ENCODE assay signal across 33 cellular contexts in the genomic region with DNA sequence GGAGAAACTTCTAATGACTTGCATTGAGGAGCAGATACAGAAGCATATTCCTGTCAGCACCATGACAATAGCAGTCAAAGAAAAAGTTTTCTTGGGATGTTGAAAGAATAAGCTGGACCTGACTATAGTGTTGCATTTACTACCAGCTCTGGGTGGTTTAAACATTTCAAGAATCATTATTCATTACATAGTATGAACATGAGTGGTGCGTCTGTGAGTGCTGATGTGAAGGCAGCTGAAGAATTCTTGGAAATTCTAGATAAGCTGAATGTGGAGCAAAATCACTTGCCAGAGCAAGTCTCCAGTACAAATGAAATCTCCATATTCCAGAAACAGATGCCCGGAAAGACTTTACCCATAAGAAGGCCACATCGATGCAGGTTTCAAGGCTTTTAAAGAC. TPM values are rescaled to one million over a fixed set of nuclear protein-coding genes. Genes with fewer than 3 reads are reported as not detected.
"Had no signal": no experiment of that assay in that cellular context is flagged by ENCODE, and none has a peak within 500 bp of the region (broad histone marks: within the 10 kb centered on the region; RNA-seq: fewer than 3 reads in every experiment).

No MANE protein-coding gene starts in this region.

- H3K36me3 ChIP-seq: neural progenitor cell, ovary, right lobe of liver, sigmoid colon, stomach, thoracic aorta, thyroid gland, tibial nerve, upper lobe of right lung, uterus had no signal

- H3K27me3 ChIP-seq: neural progenitor cell, ovary, right lobe of liver, sigmoid colon, stomach, thyroid gland, tibial nerve had no signal

- H3K36me3 Mint-ChIP-seq: natural killer cell; neural progenitor cell; stimulated activated effector memory CD8-positive, alpha-beta T cell treated with anti-CD3 and anti-CD28 coated beads, Interleukin-12 subunit alpha, Interleukin-12 subunit beta, amount 100 ng/mL, for 72 hours; type B pancreatic cell had no signal

- H3K4me2 ChIP-seq: neural progenitor cell had no signal

- H3K4me3 Mint-ChIP-seq: natural killer cell; nephron; neural progenitor cell; stimulated activated effector memory CD8-positive, alpha-beta T cell treated with anti-CD3 and anti-CD28 coated beads, Interleukin-12 subunit alpha, Interleukin-12 subunit beta, amount 100 ng/mL, for 72 hours; stimulated activated naive B cell treated with anti-CD40 and anti-IgM and Interleukin-4, amounts not matched to agents 10 μg/mL and 1 μg/mL and 100 μg/mL, for 72 hours; stimulated activated naive CD8-positive, alpha-beta T cell treated with anti-CD3 and anti-CD28 coated beads, Interleukin-15, Interleukin-2, amounts not matched to agents 100 ng/mL and 50 ng/mL, for 24 hours; type B pancreatic cell had no signal

- H3K27ac Mint-ChIP-seq: natural killer cell; nephron; neural progenitor cell; progenitor cell of endocrine pancreas; stimulated activated effector memory CD8-positive, alpha-beta T cell treated with anti-CD3 and anti-CD28 coated beads, Interleukin-12 subunit alpha, Interleukin-12 subunit beta, amount 100 ng/mL, for 72 hours; stimulated activated naive B cell treated with anti-CD40 and anti-IgM and Interleukin-4, amounts not matched to agents 10 μg/mL and 1 μg/mL and 100 μg/mL, for 72 hours; stimulated activated naive CD8-positive, alpha-beta T cell treated with anti-CD3 and anti-CD28 coated beads, Interleukin-15, Interleukin-2, amounts not matched to agents 100 ng/mL and 50 ng/mL, for 24 hours; type B pancreatic cell had no signal

- H2AFZ ChIP-seq: neural progenitor cell, parathyroid adenoma had no signal

- H3K79me2 ChIP-seq: parathyroid adenoma had no signal

- H3K4me1 Mint-ChIP-seq: natural killer cell, nephron, neural progenitor cell had no signal

- H3K27ac ChIP-seq: neural progenitor cell, ovary, parathyroid adenoma, psoas muscle, right lobe of liver, sigmoid colon, stomach, thoracic aorta, thyroid gland, tibial nerve, upper lobe of right lung, uterus had no signal

- H3K9ac ChIP-seq: neural progenitor cell, parathyroid adenoma had no signal

- DNase-seq: natural killer cell; occipital lobe; ovary; posterior cingulate gyrus; psoas muscle; right cardiac atrium; right lobe of liver; sigmoid colon; small intestine; stimulated activated CD4-positive, alpha-beta T cell treated with anti-CD3 and anti-CD28 coated beads, Interleukin-15, amount 100 ng/mL, for 24 hours; stimulated activated CD4-positive, alpha-beta T cell treated with anti-CD3 and anti-CD28 coated beads, Interleukin-2, amount 100 ng/mL, for 24 hours; stimulated activated CD4-positive, alpha-beta T cell treated with anti-CD3 and anti-CD28 coated beads, Interleukin-2, amount 100 ng/mL, for 48 hours; stimulated activated CD4-positive, alpha-beta T cell treated with anti-CD3 and anti-CD28 coated beads, Interleukin-4, amount 100 ng/mL, for 24 hours; stimulated activated naive B cell treated with anti-CD40 and anti-IgM and Interleukin-4, amounts not matched to agents 10 μg/mL and 1 μg/mL and 100 μg/mL, for 72 hours; stimulated activated naive CD4-positive, alpha-beta T cell treated with Interleukin-2 at 50 U/mL for 16 hours; stomach; thyroid gland; upper lobe of right lung; uterus had no signal

- ATAC-seq: natural killer cell; psoas muscle; right cardiac atrium; right lobe of liver; stimulated activated effector memory CD8-positive, alpha-beta T cell treated with anti-CD3 and anti-CD28 coated beads, Interleukin-12 subunit alpha, Interleukin-12 subunit beta, amount 100 ng/mL, for 72 hours; stimulated activated naive B cell treated with anti-CD40 and anti-IgM and Interleukin-4, amounts not matched to agents 10 μg/mL and 1 μg/mL and 100 μg/mL, for 72 hours; upper lobe of right lung had no signal

- H3K4me1 ChIP-seq: neural progenitor cell, parathyroid adenoma, psoas muscle, right lobe of liver, sigmoid colon, stomach, thyroid gland, tibial nerve, upper lobe of right lung, uterus had no signal

- H3K9me3 ChIP-seq: ovary, psoas muscle, right lobe of liver, sigmoid colon, stomach, thoracic aorta, thyroid gland, upper lobe of right lung, uterus had no signal

- H3K4me3 ChIP-seq: neural progenitor cell, ovary, psoas muscle, right lobe of liver, sigmoid colon, stomach, thoracic aorta, thyroid gland, tibial nerve, upper lobe of right lung, uterus had no signal

- H3K9me3 Mint-ChIP-seq: natural killer cell; stimulated activated effector memory CD8-positive, alpha-beta T cell treated with anti-CD3 and anti-CD28 coated beads, Interleukin-12 subunit alpha, Interleukin-12 subunit beta, amount 100 ng/mL, for 72 hours; stimulated activated naive B cell treated with anti-CD40 and anti-IgM and Interleukin-4, amounts not matched to agents 10 μg/mL and 1 μg/mL and 100 μg/mL, for 72 hours; stimulated activated naive CD8-positive, alpha-beta T cell treated with anti-CD3 and anti-CD28 coated beads, Interleukin-15, Interleukin-2, amounts not matched to agents 100 ng/mL and 50 ng/mL, for 24 hours had no signal

RNA-seq across cellular contexts. Expression of gene STAB2, which starts 45.0 kb away (rescaled TPM):
- total RNA-seq: natural killer cell, occipital lobe, osteoblast, progenitor cell of endocrine pancreas, renal cortical epithelial cell, temporal lobe, thoracic aorta had no signal
- polyA plus RNA-seq: neural cell had no signal

RNA-seq across cellular contexts. Expression of gene C12orf42, which starts 46.3 kb away (rescaled TPM):
- total RNA-seq: osteoblast, ovary, psoas muscle, renal cortical epithelial cell, right cardiac atrium, right lobe of liver, sigmoid colon, stomach, thoracic aorta, thyroid gland, upper lobe of right lung had no signal
- polyA plus RNA-seq: ovary, psoas muscle, right cardiac atrium, small intestine, stomach, urinary bladder had no signal
